ENCODE assay signal across 8 cellular contexts in genomic region chr18:7568426-7568825, GRCh38. TPM values are rescaled to one million over a fixed set of nuclear protein-coding genes. Genes with fewer than 3 reads are reported as not detected.
A peak's percentile ranks its signal among the peaks of the same experiment; 100 is the strongest.
DNase-seq lines count a peak whose midpoint lies in the region; ATAC-seq, FAIRE-seq and TF ChIP-seq lines count a peak whose summit lies in the region.

No MANE protein-coding gene starts in this region.

- H3K4me3 ChIP-seq in HUES64 (ENCODE audit: low read length) (peak overlapping the region; percentile 76), breast epithelium (peak overlapping the region; percentile 77 to 90 (median 81)), keratinocyte (ENCODE audit: control insufficient read depth in 2 of 3, extremely low read depth in 1 of 3, insufficient read depth in 2 of 3, low read depth in 1 of 3, low read length in 3 of 3) (peak overlapping the region; percentile 68 to 92 (median 83)), spleen (peak overlapping the region; percentile 53 to 83 (median 60))

- no peaks in the 10 kb centered on the region for H3K36me3 ChIP-seq in HUES64 (ENCODE audit: insufficient read depth, low read length)
- no peaks in the 10 kb centered on the region for H3K36me3 ChIP-seq in breast epithelium
- H3K36me3 ChIP-seq in keratinocyte (ENCODE audit: control insufficient read depth in 2 of 2, extremely low read depth in 1 of 2, insufficient read depth in 2 of 2, low read length in 2 of 2) = no peaks in the 10 kb centered on the region
- no peaks in the 10 kb centered on the region for H3K36me3 ChIP-seq in spleen

- ATAC-seq in GM18858 (IDR thresholded peaks at IDR 0.05; ENCODE audit: unreplicated experiment) (no peak), GM18907 (IDR thresholded peaks at IDR 0.05; ENCODE audit: unreplicated experiment) (no peak)

- no peaks in the 10 kb centered on the region for H4K20me1 ChIP-seq in keratinocyte (ENCODE audit: control insufficient read depth, extremely low read depth, insufficient read depth, low read length)

- peaks cover 3% of the 10 kb centered on the region; the same call in 1 of the 2 replicates for H3K9me3 ChIP-seq in HUES64 (ENCODE audit: insufficient read depth, low read depth, low read length)
- H3K9me3 ChIP-seq in breast epithelium = no peaks in the 10 kb centered on the region
- H3K9me3 ChIP-seq in keratinocyte (ENCODE audit: control insufficient read depth, low read depth, low read length) = no peaks in the 10 kb centered on the region
- no peaks in the 10 kb centered on the region for H3K9me3 ChIP-seq in spleen

- H3K27ac ChIP-seq in HUES64 (ENCODE audit: low read depth, low read length) = no peak overlapping the region
- H3K27ac ChIP-seq in breast epithelium = peak overlapping the region; percentile 90 to 96
- no peak overlapping the region for H3K27ac ChIP-seq in keratinocyte (ENCODE audit: control insufficient read depth, insufficient read depth, low read length)
- H3K27ac ChIP-seq in spleen = peak overlapping the region; percentile 79 to 97 (median 90)

- peak overlapping the region; percentile 85 for H3K4me2 ChIP-seq in keratinocyte (ENCODE audit: control insufficient read depth, extremely low read depth, insufficient read depth, low read depth, low read length)

- 2% methylated on average over 44 of the region's 44 CpGs for WGBS in HUES64
- WGBS in spleen, 5 donors = 0 to 3% (median 2%) methylated on average over 19 to 44 of the region's 44 CpGs

- peaks cover 6% of the 10 kb centered on the region; the same call in 1 of the 2 replicates for H3K4me1 ChIP-seq in HUES64 (ENCODE audit: insufficient read depth, low read length)
- no peaks in the 10 kb centered on the region for H3K4me1 ChIP-seq in breast epithelium
- peaks cover 10% of the 10 kb centered on the region for H3K4me1 ChIP-seq in keratinocyte (ENCODE audit: control insufficient read depth, extremely low read depth, insufficient read depth, low read length)
- H3K4me1 ChIP-seq in spleen = peaks cover 10 to 58% (median 31%) of the 10 kb centered on the region in 6 donors

- DNase-seq in breast epithelium (ENCODE audit: low spot score in 2 of 2) (no peak), keratinocyte (ENCODE audit: low read depth, low spot score) (no peak), spleen (peak; percentile 82), T-helper 1 cell (no peak), cortex of kidney (lab: John Stamatoyannopoulos, UW) (no peak)

- H2AFZ ChIP-seq in keratinocyte (ENCODE audit: control insufficient read depth, low read length) = peak overlapping the region; percentile 60

- dilution Hi-C loops in keratinocyte (cut with MboI; ENCODE audit: extremely low pct_ligation_motif_present, low sequenced_read_pairs) = no loop called here

- no peak for FAIRE-seq in keratinocyte (lab: Jason Lieb, UNC)

- TF ChIP-seq CTCF in breast epithelium (IDR thresholded peaks at IDR 0.05) (no peak), keratinocyte (optimal IDR thresholded peaks at IDR 0.05 in 1 of 3, IDR thresholded peaks at IDR 0.05 in 1 of 3, conservative IDR thresholded peaks at IDR 0.05 in 1 of 3; ENCODE audit: extremely low read depth in 1 of 3, insufficient read depth in 2 of 3, low read length in 3 of 3) (peak in 1 of 3 experiments; percentile 63), spleen (IDR thresholded peaks at IDR 0.05 in 8 of 11, conservative IDR thresholded peaks at IDR 0.05 in 3 of 11) (no peak)

- H3K9me1 ChIP-seq in keratinocyte (ENCODE audit: control insufficient read depth, extremely low read depth, insufficient read depth, low read length) = no peaks in the 10 kb centered on the region

- H3K27me3 ChIP-seq in HUES64 (ENCODE audit: insufficient read depth, low read length) (peaks cover 56% of the 10 kb centered on the region), breast epithelium (no peaks in the 10 kb centered on the region), keratinocyte (ENCODE audit: control insufficient read depth, extremely low read depth, insufficient read depth, low read length) (no peaks in the 10 kb centered on the region), spleen (replicated peaks in 1 of 7) (peaks cover 0 to 69% (median 24%) of the 10 kb centered on the region in 7 donors)

- H3K9ac ChIP-seq in HUES64 (ENCODE audit: low read depth, low read length) = peak overlapping the region; percentile 64
- H3K9ac ChIP-seq in keratinocyte (ENCODE audit: control insufficient read depth, extremely low read depth, insufficient read depth, low read length) = peak overlapping the region; percentile 77

- H3K79me2 ChIP-seq in keratinocyte (ENCODE audit: control insufficient read depth, insufficient read depth, low read length) = peaks cover 25% of the 10 kb centered on the region

- TF ChIP-seq POLR2A in breast epithelium (IDR thresholded peaks at IDR 0.05) (no peak), spleen (IDR thresholded peaks at IDR 0.05) (no peak)

- intact Hi-C loops in breast epithelium (cut with DNase I; ENCODE audit: low total_unique reads) (no loop called here), spleen (cut with DNase I; ENCODE audit: low total_unique reads) (loop anchor here (5.0 kb wide), 1 partner anchor 296 kb away; no protein-coding TSS in a partner anchor)

RNA-seq across cellular contexts. Expression of gene PTPRM, which starts 1.3 kb away (rescaled TPM):
- 6.5 TPM for polyA plus RNA-seq in HUES64 (2013, experiment 1 of 2)
- polyA plus RNA-seq in HUES64 (2013, experiment 2 of 2) = 17.2 TPM
- 100 to 1,000 TPM in 2 of 3 donors, 10 to 100 TPM in 1; 41.7 to 181 (median 140) TPM for total RNA-seq in breast epithelium
- 42.3 to 90.7 TPM (median 54.5 TPM) in 3 replicates for polyA plus RNA-seq in keratinocyte
- polyA plus RNA-seq in keratinocyte (2011; ENCODE audit: low read depth) = 29.5 TPM
- polyA plus RNA-seq in keratinocyte (2011; cell fraction: cytosol; rRNA removed) = 23.8 and 32.1 TPM in 2 replicates
- polyA plus RNA-seq in keratinocyte (2011; cell fraction: nucleus; rRNA removed) = 287 and 313 TPM in 2 replicates
- polyA plus RNA-seq in keratinocyte (2012; ENCODE audit: low replicate concordance) = 16.3 and 29.1 TPM in 2 replicates
- polyA minus RNA-seq in keratinocyte = 21.8 to 86.0 TPM (median 76.7 TPM) in 3 replicates
- 22.8 TPM for polyA minus RNA-seq in keratinocyte (2011; cell fraction: cytosol; rRNA and poly(A)+ RNA removed)
- polyA minus RNA-seq in keratinocyte (2011; cell fraction: nucleus; rRNA and poly(A)+ RNA removed) = 113 and 244 TPM in 2 replicates
- total RNA-seq in spleen = 10 to 100 TPM; 44.2 to 97.8 (median 69.9) TPM
- 10 to 100 TPM; 23.5 to 28.3 (median 24.1) TPM for polyA plus RNA-seq in spleen

Comparison
In these comparisons a context has a peak if more than half of its experiments do, and no peak if none do; other contexts are left out.
1. H3K27ac ChIP-seq: peak in breast epithelium (2 of 2) and spleen (8 of 8); none in HUES64 (single experiment) and keratinocyte (single experiment).
2. Peak in every context shown above with its lines, with median percentiles within 50 percentile points of each other: H3K4me3 ChIP-seq.